8 cellular contexts compared by ENCODE assay signal in the genomic region with DNA sequence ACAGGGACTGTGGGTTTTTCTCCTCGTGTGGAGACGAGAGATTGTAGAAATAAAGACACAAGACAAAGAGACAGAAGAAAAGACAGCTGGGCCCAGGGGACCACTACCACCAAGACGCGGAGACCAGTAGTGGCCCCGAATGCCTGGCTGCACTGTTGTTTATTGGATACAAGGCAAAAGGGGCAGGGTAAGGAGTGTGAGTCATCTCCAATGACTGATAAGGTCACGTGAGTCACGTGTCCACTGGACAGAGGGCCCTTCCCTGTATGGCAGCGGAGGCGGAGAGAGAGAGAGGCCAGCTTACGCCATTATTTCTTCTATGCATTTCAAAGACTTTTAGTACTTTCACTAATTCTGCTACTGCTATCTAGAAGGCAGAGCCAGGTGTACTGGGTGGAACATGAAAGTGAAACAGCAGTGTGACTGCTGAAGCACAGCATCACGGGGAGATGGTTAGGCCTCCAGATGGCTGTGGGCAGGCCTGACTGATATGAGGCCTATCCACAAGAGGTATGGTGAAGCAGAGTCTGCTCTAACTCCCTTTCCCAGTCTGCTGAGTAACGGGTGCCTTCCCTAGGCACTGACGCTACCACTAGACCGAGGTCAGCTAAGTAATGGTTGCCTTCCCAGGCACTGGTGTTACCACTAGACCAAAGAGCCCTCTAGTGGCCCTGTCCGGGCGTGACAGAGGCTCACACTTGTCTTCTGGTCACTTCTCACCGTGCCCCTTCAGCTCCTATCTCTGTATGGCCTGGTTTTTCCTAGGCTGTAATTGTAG. TPM values are rescaled to one million over a fixed set of nuclear protein-coding genes. Genes with fewer than 3 reads are reported as not detected.
DNase-seq lines count a peak whose midpoint lies in the region; ATAC-seq and TF ChIP-seq lines count a peak whose summit lies in the region.
"Not testable (repeated sequence)": the region's sequence is repeated elsewhere in the genome, so short reads cannot be mapped to it uniquely, and the experiment has no call there.

No MANE protein-coding gene starts in this region.

- peaks cover 22% of the 10 kb centered on the region for H3K4me1 Mint-ChIP-seq in HFFc6 (ENCODE audit: low read depth)

- peak; percentile 24 for ATAC-seq in omental fat pad (ENCODE audit: low FRiP score)

- not testable (repeated sequence) for H3K9me3 ChIP-seq in SJCRH30 (replicated peaks); thymus (ENCODE audit: control insufficient read depth)

- H3K9me3 Mint-ChIP-seq in HFFc6 = not testable (repeated sequence)

- 67% methylated on average over 17 of the region's 17 CpGs for WGBS in thymus

- H3K4me1 ChIP-seq in SJCRH30 = not testable (repeated sequence)
- peaks cover 16% of the 10 kb centered on the region for H3K4me1 ChIP-seq in thymus (ENCODE audit: control insufficient read depth, insufficient read depth, low read length)

- 0 out of 2 replicates have a peak overlapping the region, but pooled peaks have one; percentile 11 for H3K27ac Mint-ChIP-seq in HFFc6

- H3K36me3 ChIP-seq in SJCRH30 = not testable (repeated sequence)
- peaks cover 10% of the 10 kb centered on the region for H3K36me3 ChIP-seq in thymus (ENCODE audit: control insufficient read depth, insufficient read depth)

- not testable (repeated sequence) for H3K36me3 Mint-ChIP-seq in HFFc6 (ENCODE audit: low read depth)

- not testable (repeated sequence) for H3K27me3 Mint-ChIP-seq in HFFc6 (ENCODE audit: insufficient read depth)

- not testable (repeated sequence) for H3K27ac ChIP-seq in SJCRH30
- peak overlapping the region; percentile 68 for H3K27ac ChIP-seq in thymus (ENCODE audit: low read depth)

- DNase-seq in HFFc6 (peak; percentile 26), LoVo (ENCODE audit: low spot score) (peak; percentile 25), SJCRH30 (peak; percentile 78 to 80), fibroblast of villous mesenchyme (ENCODE audit: low read depth) (peak; percentile 49)
- DNase-seq in activated effector memory CD4-positive, alpha-beta T cell treated with anti-CD3 and anti-CD28 coated beads, Interleukin-2, amount 50 U/mL, for 16 hours = peak; percentile 92
- DNase-seq in omental fat pad (ENCODE audit: low spot score) = not testable (repeated sequence)

- H3K27me3 ChIP-seq in SJCRH30; thymus (ENCODE audit: control insufficient read depth, insufficient read depth): not testable (repeated sequence)

- TF ChIP-seq CTCF in GM12875 (IDR thresholded peaks at IDR 0.05; ENCODE audit: borderline replicate concordance, insufficient read depth, low read depth, low read length) (peak; percentile 73), HFFc6 (IDR thresholded peaks at IDR 0.05) (peak; percentile 76), fibroblast of villous mesenchyme (IDR thresholded peaks at IDR 0.05; ENCODE audit: insufficient read depth, low read depth, low read length) (peak; percentile 66), omental fat pad (IDR thresholded peaks at IDR 0.05) (peak in 1 of 3 donors; percentile 5)

- not testable (repeated sequence) for H3K4me3 ChIP-seq in GM12875 (ENCODE audit: low read depth, low read length); SJCRH30; fibroblast of villous mesenchyme (ENCODE audit: low read depth, low read length); thymus (ENCODE audit: low read length)

- H3K4me3 Mint-ChIP-seq in HFFc6 = peak overlapping the region; percentile 51; the same call in 1 of the 2 replicates

RNA-seq across cellular contexts. Expression of a gene that starts 5.3 kb away (rescaled TPM):
- 10 to 100 TPM; 15.1 to 28.9 (median 16.5) TPM for total RNA-seq in HFFc6 (2021; fragmentation: NEBNext Ultra II Directional; extraction: Animal tissue kit (Norgen Biotek cat#: 25700))
- total RNA-seq in SJCRH30 (2014; rRNA removed; shearing (Covaris generic)) = 17.2 and 18.9 TPM in 2 replicates
- total RNA-seq in fibroblast of villous mesenchyme (20.3 and 22.5 TPM in 2 replicates), omental fat pad (100 to 1,000 TPM in 1 of 4 donors, 10 to 100 TPM in 3; 68.4 to 129 (median 84.4) TPM)
- 151 TPM for polyA plus RNA-seq in thymus

RNA-seq across cellular contexts. Expression of a gene that starts 48.1 kb away (rescaled TPM):
- total RNA-seq in HFFc6 (2021; fragmentation: NEBNext Ultra II Directional; extraction: Animal tissue kit (Norgen Biotek cat#: 25700)) = 10 to 100 TPM; 16.5 to 24.8 (median 21.0) TPM
- total RNA-seq in SJCRH30 (2014; rRNA removed; shearing (Covaris generic)) = 57.5 and 60.2 TPM in 2 replicates
- total RNA-seq in fibroblast of villous mesenchyme = 19.3 and 37.6 TPM in 2 replicates
- total RNA-seq in omental fat pad = 10 to 100 TPM; 12.2 to 13.7 (median 13.4) TPM
- 15.8 TPM for polyA plus RNA-seq in thymus
